Comparison of ENCODE assay signal across 30 cellular contexts in genomic region chr16:87194172-87194571, GRCh38.
"Had no signal": no experiment of that assay in that cellular context is flagged by ENCODE, and none has a peak within 500 bp of the region (broad histone marks: within the 10 kb centered on the region; RNA-seq: fewer than 3 reads in every experiment).

No MANE protein-coding gene starts in this region.

- FAIRE-seq: endometrium, endothelial cell of umbilical vein had no signal

- H3K9me3 ChIP-seq: colonic mucosa had no signal

- H3K4me3 ChIP-seq: ascending aorta, breast epithelium, cardiac muscle cell, colonic mucosa, esophagus squamous epithelium, gastroesophageal sphincter, heart right ventricle had no signal

- ATAC-seq: activated naive CD4-positive, alpha-beta T cell treated with anti-CD3 and anti-CD28 coated beads, Interleukin-2, amount 50 U/mL, for 72 hours; activated T-cell treated with anti-CD3 and anti-CD28 coated beads, Interleukin-2, amount 50 U/mL, for 72 hours; gastroesophageal sphincter; heart right ventricle; WTC11 had no signal

- H3K36me3 ChIP-seq: ascending aorta, breast epithelium, cardiac muscle cell, colonic mucosa, esophagus squamous epithelium, gastroesophageal sphincter, heart right ventricle had no signal

- H3K27me3 ChIP-seq: ascending aorta, breast epithelium, cardiac muscle cell, colonic mucosa had no signal

- DNase-seq: activated CD4-positive, alpha-beta memory T cell treated with anti-CD3 and anti-CD28 coated beads, Interleukin-2, amount 10 ng/mL, durations not matched to agents 7 days and 5 days; activated CD4-positive, alpha-beta T cell treated with anti-CD3 and anti-CD28 coated beads for 1 hour; activated CD4-positive, alpha-beta T cell treated with anti-CD3 and anti-CD28 coated beads for 4 hours; activated CD4-positive, alpha-beta T cell treated with anti-CD3 and anti-CD28 coated beads, Interleukin-2, amount 10 ng/mL, durations not matched to agents 7 days and 5 days; activated CD4-positive, alpha-beta T cell treated with anti-CD3 and anti-CD28 coated beads, Interleukin-2, amount 50 U/mL, for 4 hours; activated CD8-positive, alpha-beta memory T cell treated with anti-CD3 and anti-CD28 coated beads, Interleukin-2, amount 50 U/mL, for 48 hours; activated gamma-delta T cell; activated naive CD4-positive, alpha-beta T cell; activated naive CD4-positive, alpha-beta T cell treated with anti-CD3 and anti-CD28 coated beads, Interleukin-2, amount 10 ng/mL, durations not matched to agents 7 days and 5 days; activated naive CD8-positive, alpha-beta T cell treated with anti-CD3 and anti-CD28 coated beads, Interleukin-2, amount 10 ng/mL, durations not matched to agents 7 days and 5 days; activated T-cell treated with anti-CD3 and anti-CD28 coated beads for 4 hours; activated T-cell treated with anti-CD3 and anti-CD28 coated beads, Interleukin-2, amount 50 U/mL, for 24 hours; activated T-cell treated with anti-CD3 and anti-CD28 coated beads, Interleukin-2, amount 50 U/mL, for 72 hours; central memory CD4-positive, alpha-beta T cell; cerebellar nuclear complex; colonic mucosa; effector CD8-positive, alpha-beta T cell; esophagus squamous epithelium; foreskin melanocyte; heart right ventricle; T-helper 2 cell had no signal

- H3K27ac ChIP-seq: ascending aorta, breast epithelium, cardiac muscle cell, colonic mucosa, epithelial cell of prostate, esophagus squamous epithelium, gastroesophageal sphincter, heart right ventricle had no signal

- H3K4me1 ChIP-seq: ascending aorta, breast epithelium, colonic mucosa, gastroesophageal sphincter, heart right ventricle had no signal
